In genomic region chr20:42007251-42007650, GRCh38 we compare ENCODE assay signal across 24 cellular contexts.
"Had no signal": no experiment of that assay in that cellular context is flagged by ENCODE, and none has a peak within 500 bp of the region (broad histone marks: within the 10 kb centered on the region; RNA-seq: fewer than 3 reads in every experiment).

No MANE protein-coding gene starts in this region.

- H3K27ac Mint-ChIP-seq: naive thymus-derived CD4-positive, alpha-beta T cell had no signal

- H3K36me3 ChIP-seq: esophagus squamous epithelium, gastrocnemius medialis, heart right ventricle, left lung, lower lobe of right lung had no signal

- DNase-seq: dermis blood vessel endothelial cell; dorsolateral prefrontal cortex; effector CD4-positive, alpha-beta T cell; effector memory CD4-positive, alpha-beta T cell; esophagus squamous epithelium; foreskin fibroblast; foreskin melanocyte; gastrocnemius medialis; glutamatergic neuron; head of caudate nucleus; heart right ventricle; hippocampal formation; left cardiac atrium; left lung; left ventricle myocardium superior; lower lobe of right lung; mesenchymal stem cell; midbrain; naive thymus-derived CD4-positive, alpha-beta T cell had no signal

- H3K9me3 ChIP-seq: gastrocnemius medialis, lower lobe of right lung had no signal

- H3K27ac ChIP-seq: coronary artery, esophagus squamous epithelium, gastrocnemius medialis, heart right ventricle, left lung, lower lobe of right lung had no signal

- ATAC-seq: gastrocnemius medialis; heart right ventricle; left cardiac atrium; left lung; left ventricle myocardium superior; lower lobe of right lung; naive thymus-derived CD4-positive, alpha-beta T cell had no signal

- H3K4me1 ChIP-seq: esophagus squamous epithelium, gastrocnemius medialis, heart right ventricle, left lung, lower lobe of right lung had no signal

- H3K27me3 ChIP-seq: esophagus squamous epithelium, gastrocnemius medialis had no signal

- FAIRE-seq: colon, endothelial cell of umbilical vein, islet of Langerhans, keratinocyte had no signal

- H3K4me1 Mint-ChIP-seq: naive thymus-derived CD4-positive, alpha-beta T cell had no signal

- H3K4me3 Mint-ChIP-seq: naive thymus-derived CD4-positive, alpha-beta T cell had no signal

- H3K4me3 ChIP-seq: coronary artery, dorsolateral prefrontal cortex, esophagus squamous epithelium, gastrocnemius medialis, heart right ventricle, left lung, lower lobe of right lung had no signal
